In the genomic region with DNA sequence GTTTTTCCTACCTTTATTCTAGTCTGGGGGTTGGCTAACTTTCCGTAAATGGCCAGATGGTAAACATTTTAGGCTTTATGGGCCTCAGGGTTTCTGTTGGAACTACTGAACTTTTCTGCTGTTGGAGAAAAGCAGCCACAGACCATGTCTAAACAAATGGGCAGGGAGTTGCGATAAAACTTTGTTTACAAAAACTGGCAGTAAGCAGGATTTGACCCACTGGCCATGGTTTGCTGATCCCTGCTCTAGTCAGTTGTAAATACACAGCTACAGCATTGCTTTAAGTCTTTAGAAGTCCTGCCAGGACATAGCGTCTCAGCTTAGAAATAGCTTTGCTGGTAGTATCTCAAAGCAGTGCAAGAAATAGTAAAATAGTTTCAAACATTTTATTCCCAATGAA, we compare ENCODE assay signal across 18 cellular contexts.
DNase-seq lines count a peak whose midpoint lies in the region; ATAC-seq and TF ChIP-seq lines count a peak whose summit lies in the region.
"Had no signal": no experiment of that assay in that cellular context is flagged by ENCODE, and none has a peak within 500 bp of the region (broad histone marks: within the 10 kb centered on the region; RNA-seq: fewer than 3 reads in every experiment).

No MANE protein-coding gene starts in this region.

- H3K27me3 ChIP-seq in GM23338 (ENCODE audit: insufficient read depth) (no peaks in the 10 kb centered on the region), esophagus squamous epithelium (no peaks in the 10 kb centered on the region)
- H3K27me3 ChIP-seq: BLaER1 treated with 17β-estradiol and CSF1 and Interleukin-3, amounts not matched to agents 10 nM and 100 nM had no signal

- 30 to 44% methylated on average over 3 of the region's 3 CpGs for WGBS in esophagus squamous epithelium, 2 donors

- no peaks in the 10 kb centered on the region for H3K27me3 Mint-ChIP-seq in GM23338 (ENCODE audit: insufficient read depth, low read depth, poor library complexity)
- H3K27me3 Mint-ChIP-seq: CD4-positive, CD25-positive, alpha-beta regulatory T cell had no signal

- H3K36me3 ChIP-seq in GM23338 (ENCODE audit: insufficient read depth) (no peaks in the 10 kb centered on the region), esophagus squamous epithelium (no peaks in the 10 kb centered on the region)
- H3K36me3 ChIP-seq: BLaER1 treated with 17β-estradiol and CSF1 and Interleukin-3, amounts not matched to agents 10 nM and 100 nM; HAP-1 had no signal

- no peak for ATAC-seq in GM23338
- no peak for ATAC-seq in HG02763 (IDR thresholded peaks at IDR 0.05; ENCODE audit: unreplicated experiment)
- ATAC-seq: GM12878 had no signal

- H3K27ac Mint-ChIP-seq in GM23338 = no peak overlapping the region
- H3K27ac Mint-ChIP-seq: CD4-positive, CD25-positive, alpha-beta regulatory T cell had no signal

- no peak overlapping the region for H3K27ac ChIP-seq in GM23338 (ENCODE audit: low read depth)
- no peak overlapping the region for H3K27ac ChIP-seq in esophagus squamous epithelium
- H3K27ac ChIP-seq: BLaER1 treated with 17β-estradiol and CSF1 and Interleukin-3, amounts not matched to agents 10 nM and 100 nM; GM23248; HL-60 had no signal

- TF ChIP-seq CTCF in GM23338 (conservative IDR thresholded peaks at IDR 0.05; ENCODE audit: low read depth in 2 of 2) (no peak), fibroblast of villous mesenchyme (IDR thresholded peaks at IDR 0.05; ENCODE audit: insufficient read depth, low read depth, low read length) (no peak), esophagus squamous epithelium (IDR thresholded peaks at IDR 0.05) (no peak)

- no peaks in the 10 kb centered on the region for H4K20me1 ChIP-seq in GM23338 (replicated peaks; ENCODE audit: insufficient read depth)
- H4K20me1 ChIP-seq: BLaER1 treated with 17β-estradiol and CSF1 and Interleukin-3, amounts not matched to agents 10 nM and 100 nM had no signal

- no peaks in the 10 kb centered on the region for H3K9me3 Mint-ChIP-seq in GM23338

- DNase-seq in GM23338 (ENCODE audit: low spot score) (no peak), M059J (ENCODE audit: low read depth) (peak; percentile 7), fibroblast of villous mesenchyme (ENCODE audit: low read depth) (peak; percentile 97), mucosa of gallbladder (ENCODE audit: low spot score) (peak; percentile 18), globus pallidus (ENCODE audit: low spot score) (no peak), esophagus squamous epithelium (lab: John Stamatoyannopoulos, UW) (no peak), SIG-M5 (lab: John Stamatoyannopoulos, UW) (no peak)
- DNase-seq: 8988T; Calu3; CD4-positive, CD25-positive, alpha-beta regulatory T cell; DMS 273 treated with DMSO at 0.1 percent for 48 hours; DMS79; GM23248 had no signal

- H3K36me3 Mint-ChIP-seq in GM23338 (ENCODE audit: low read depth) = no peaks in the 10 kb centered on the region
- H3K36me3 Mint-ChIP-seq: CD4-positive, CD25-positive, alpha-beta regulatory T cell had no signal

- intact Hi-C loops in esophagus squamous epithelium (cut with DNase I) = no loop called here

- H3F3A ChIP-seq in GM23338 (replicated peaks; ENCODE audit: low read depth) = no peaks in the 10 kb centered on the region

- H3K9me2 ChIP-seq in GM23338 (ENCODE audit: insufficient read depth) = no peaks in the 10 kb centered on the region

- no peak overlapping the region for H3K4me3 Mint-ChIP-seq in GM23338
- H3K4me3 Mint-ChIP-seq: CD4-positive, CD25-positive, alpha-beta regulatory T cell had no signal

- H3K79me2 ChIP-seq in GM23338 (replicated peaks; ENCODE audit: insufficient read depth) = no peaks in the 10 kb centered on the region

- H3K4me3 ChIP-seq in GM23338 = no peak overlapping the region
- no peak overlapping the region for H3K4me3 ChIP-seq in fibroblast of villous mesenchyme (ENCODE audit: low read depth, low read length)
- H3K4me3 ChIP-seq in esophagus squamous epithelium = no peak overlapping the region
- H3K4me3 ChIP-seq: BLaER1 treated with 17β-estradiol and CSF1 and Interleukin-3, amounts not matched to agents 10 nM and 100 nM; GM12878; GM23248; HAP-1 had no signal

- no peaks in the 10 kb centered on the region for H3K4me1 ChIP-seq in GM23338 (ENCODE audit: insufficient read depth)
- no peaks in the 10 kb centered on the region for H3K4me1 ChIP-seq in esophagus squamous epithelium
- H3K4me1 ChIP-seq: HAP-1 had no signal

- H3K4me2 ChIP-seq in GM23338 = no peak overlapping the region
- H3K4me2 ChIP-seq: BLaER1 treated with 17β-estradiol and CSF1 and Interleukin-3, amounts not matched to agents 10 nM and 100 nM had no signal

- TF ChIP-seq POLR2A in esophagus squamous epithelium (IDR thresholded peaks at IDR 0.05) = no peak

- H3K9me3 ChIP-seq in esophagus squamous epithelium = no peaks in the 10 kb centered on the region
- H3K9me3 ChIP-seq: BLaER1 treated with 17β-estradiol and CSF1 and Interleukin-3, amounts not matched to agents 10 nM and 100 nM; HAP-1 had no signal

- H3K4me1 Mint-ChIP-seq in GM23338 = peaks cover 3% of the 10 kb centered on the region
- H3K4me1 Mint-ChIP-seq: CD4-positive, CD25-positive, alpha-beta regulatory T cell had no signal

- peak overlapping the region; percentile 84; the same call in 1 of the 2 replicates for H2AFZ ChIP-seq in GM23338
- H2AFZ ChIP-seq: GM23248 had no signal

TF ChIP-seq in GM23338, 12 proteins besides CTCF, POLR2A, EP300 and RAD21 (continues in another document):
- no peak for TF ChIP-seq ZNF331 (CRISPR knock-in tag; IDR thresholded peaks at IDR 0.05; ENCODE audit: low read depth)
- TF ChIP-seq JUNB (IDR thresholded peaks at IDR 0.05; ENCODE audit: unreplicated experiment) = no peak
- TF ChIP-seq CREB1 (CRISPR knock-in tag; IDR thresholded peaks at IDR 0.05; ENCODE audit: low read depth) = no peak
- TF ChIP-seq EZH2phosphoT487 (IDR thresholded peaks at IDR 0.05; ENCODE audit: unreplicated experiment) = no peak
- no peak for TF ChIP-seq NANOG (IDR thresholded peaks at IDR 0.05; ENCODE audit: borderline replicate concordance)
- no peak for TF ChIP-seq ZNF114 (CRISPR knock-in tag; IDR thresholded peaks at IDR 0.05)
- TF ChIP-seq, protein P1, sequence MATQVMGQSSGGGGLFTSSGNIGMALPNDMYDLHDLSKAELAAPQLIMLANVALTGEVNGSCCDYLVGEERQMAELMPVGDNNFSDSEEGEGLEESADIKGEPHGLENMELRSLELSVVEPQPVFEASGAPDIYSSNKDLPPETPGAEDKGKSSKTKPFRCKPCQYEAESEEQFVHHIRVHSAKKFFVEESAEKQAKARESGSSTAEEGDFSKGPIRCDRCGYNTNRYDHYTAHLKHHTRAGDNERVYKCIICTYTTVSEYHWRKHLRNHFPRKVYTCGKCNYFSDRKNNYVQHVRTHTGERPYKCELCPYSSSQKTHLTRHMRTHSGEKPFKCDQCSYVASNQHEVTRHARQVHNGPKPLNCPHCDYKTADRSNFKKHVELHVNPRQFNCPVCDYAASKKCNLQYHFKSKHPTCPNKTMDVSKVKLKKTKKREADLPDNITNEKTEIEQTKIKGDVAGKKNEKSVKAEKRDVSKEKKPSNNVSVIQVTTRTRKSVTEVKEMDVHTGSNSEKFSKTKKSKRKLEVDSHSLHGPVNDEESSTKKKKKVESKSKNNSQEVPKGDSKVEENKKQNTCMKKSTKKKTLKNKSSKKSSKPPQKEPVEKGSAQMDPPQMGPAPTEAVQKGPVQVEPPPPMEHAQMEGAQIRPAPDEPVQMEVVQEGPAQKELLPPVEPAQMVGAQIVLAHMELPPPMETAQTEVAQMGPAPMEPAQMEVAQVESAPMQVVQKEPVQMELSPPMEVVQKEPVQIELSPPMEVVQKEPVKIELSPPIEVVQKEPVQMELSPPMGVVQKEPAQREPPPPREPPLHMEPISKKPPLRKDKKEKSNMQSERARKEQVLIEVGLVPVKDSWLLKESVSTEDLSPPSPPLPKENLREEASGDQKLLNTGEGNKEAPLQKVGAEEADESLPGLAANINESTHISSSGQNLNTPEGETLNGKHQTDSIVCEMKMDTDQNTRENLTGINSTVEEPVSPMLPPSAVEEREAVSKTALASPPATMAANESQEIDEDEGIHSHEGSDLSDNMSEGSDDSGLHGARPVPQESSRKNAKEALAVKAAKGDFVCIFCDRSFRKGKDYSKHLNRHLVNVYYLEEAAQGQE (IDR thresholded peaks at IDR 0.05; ENCODE audit: unreplicated experiment) = no peak
- no peak for TF ChIP-seq POLR2AphosphoS5 (IDR thresholded peaks at IDR 0.05; ENCODE audit: low read depth)
- TF ChIP-seq EZH2 (IDR thresholded peaks at IDR 0.05; ENCODE audit: low read depth, unreplicated experiment) = no peak
- TF ChIP-seq, protein P2, sequence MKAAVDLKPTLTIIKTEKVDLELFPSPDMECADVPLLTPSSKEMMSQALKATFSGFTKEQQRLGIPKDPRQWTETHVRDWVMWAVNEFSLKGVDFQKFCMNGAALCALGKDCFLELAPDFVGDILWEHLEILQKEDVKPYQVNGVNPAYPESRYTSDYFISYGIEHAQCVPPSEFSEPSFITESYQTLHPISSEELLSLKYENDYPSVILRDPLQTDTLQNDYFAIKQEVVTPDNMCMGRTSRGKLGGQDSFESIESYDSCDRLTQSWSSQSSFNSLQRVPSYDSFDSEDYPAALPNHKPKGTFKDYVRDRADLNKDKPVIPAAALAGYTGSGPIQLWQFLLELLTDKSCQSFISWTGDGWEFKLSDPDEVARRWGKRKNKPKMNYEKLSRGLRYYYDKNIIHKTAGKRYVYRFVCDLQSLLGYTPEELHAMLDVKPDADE (IDR thresholded peaks at IDR 0.05) = no peak
- TF ChIP-seq STAT1 (IDR thresholded peaks at IDR 0.05; ENCODE audit: unreplicated experiment) = no peak

Comparison
In these comparisons a context has a peak if more than half of its experiments do, and no peak if none do; other contexts are left out.
1. DNase-seq: peak in M059J (single experiment), fibroblast of villous mesenchyme (single experiment) and mucosa of gallbladder (single experiment); none in GM23338 (single experiment), globus pallidus (single experiment), esophagus squamous epithelium (single experiment) and SIG-M5 (single experiment).